Comparison of ENCODE assay signal across 6 cellular contexts in genomic region chr17:39251997-39252396, GRCh38. TPM values are rescaled to one million over a fixed set of nuclear protein-coding genes. Genes with fewer than 3 reads are reported as not detected.
"Had no signal": no experiment of that assay in that cellular context is flagged by ENCODE, and none has a peak within 500 bp of the region (broad histone marks: within the 10 kb centered on the region; RNA-seq: fewer than 3 reads in every experiment).

No MANE protein-coding gene starts in this region.

- H3K36me3 ChIP-seq: HAP-1 had no signal

- DNase-seq: GM23248, GOT3, IMR-90 had no signal

- H3K27ac ChIP-seq: GM23248 had no signal

- FAIRE-seq: HTR-8/SVneo, K562 had no signal

- H3K4me3 ChIP-seq: GM23248, HAP-1, K562 had no signal

- H3K9me3 ChIP-seq: HAP-1 had no signal

- H3K4me1 ChIP-seq: HAP-1 had no signal

RNA-seq across cellular contexts. Expression of gene STAC2, which starts 26.3 kb away (rescaled TPM):
- total RNA-seq: GM23248, IMR-90, K562 had no signal
- polyA plus RNA-seq: GM23248, K562 had no signal
